8 cellular contexts compared by ENCODE assay signal in genomic region chr9:6758418-6759113, GRCh38. TPM values are rescaled to one million over a fixed set of nuclear protein-coding genes. Genes with fewer than 3 reads are reported as not detected.
DNase-seq lines count a peak whose midpoint lies in the region; ATAC-seq, FAIRE-seq and TF ChIP-seq lines count a peak whose summit lies in the region.

No MANE protein-coding gene starts in this region.

- no peaks in the 10 kb centered on the region for H3K9me2 ChIP-seq in OCI-LY7 (ENCODE audit: insufficient read depth, low read length)

- no peaks in the 10 kb centered on the region for H3K36me3 ChIP-seq in OCI-LY7 (ENCODE audit: insufficient read depth, low read length)
- H3K36me3 ChIP-seq in neutrophil, result no peaks in the 10 kb centered on the region
- H3K36me3 ChIP-seq in thoracic aorta, result no peaks in the 10 kb centered on the region

- peak overlapping the region; percentile 91 for H3K4me3 ChIP-seq in AG04449 (ENCODE audit: low read depth, low read length)
- peak overlapping the region; percentile 94 for H3K4me3 ChIP-seq in OCI-LY7 (ENCODE audit: low read depth, low read length, poor library complexity, severe bottlenecking)
- peak overlapping the region; percentile 83 to 90 for H3K4me3 ChIP-seq in neutrophil (ENCODE audit: low read depth in 1 of 2, low read length in 1 of 2)
- peak overlapping the region; percentile 91 for H3K4me3 ChIP-seq in thoracic aorta

- DNase-seq in AG04449 (ENCODE audit: low read depth, low spot score) (no peak), OCI-LY7 (ENCODE audit: low spot score) (peak; percentile 69), frontal cortex (ENCODE audit: low spot score in 2 of 2) (peak; percentile 22 to 45), thoracic aorta (ENCODE audit: low spot score) (peak; percentile 14)
- DNase-seq in activated effector memory CD4-positive, alpha-beta T cell treated with anti-CD3 and anti-CD28 coated beads, Interleukin-2, amount 50 U/mL, for 16 hours, result peak; percentile 84

- CTCF ChIA-PET in AG04449 (lab: Yijun Ruan, JAX), result interaction anchor here (1.0 to 1.3 kb wide), 2 partner anchors 15 to 190 kb away, joined by 3 to 4 read pairs; no protein-coding TSS in a partner anchor
- CTCF ChIA-PET in OCI-LY7 (lab: Charles Lee; ENCODE audit: unreplicated experiment), result no interaction called here

- H3K27me3 ChIP-seq in neutrophil (no peaks in the 10 kb centered on the region), thoracic aorta (replicated peaks; ENCODE audit: insufficient read depth) (no peaks in the 10 kb centered on the region)

- H3K4me1 ChIP-seq in OCI-LY7 (ENCODE audit: insufficient read depth, low read length, poor library complexity, severe bottlenecking) (peaks cover 22% of the 10 kb centered on the region), neutrophil (ENCODE audit: control insufficient read depth in 1 of 2, insufficient read depth in 1 of 2, low read depth in 1 of 2, low read length in 1 of 2) (peaks cover 18 to 21% of the 10 kb centered on the region in 2 experiments), thoracic aorta (ENCODE audit: control insufficient read depth in 1 of 2, low read depth in 2 of 2) (peaks cover 3 to 6% of the 10 kb centered on the region in 2 donors)

- no peak for FAIRE-seq in frontal cortex (lab: Jason Lieb, UNC)

- 0 out of 2 replicates have a peak, but pooled peaks cover 8% of the 10 kb centered on the region for H4K20me1 ChIP-seq in OCI-LY7 (ENCODE audit: insufficient read depth, low read length)

- POLR2A ChIA-PET in AG04449 (lab: Yijun Ruan, JAX), result interaction anchor here (0.7 kb wide), 1 partner anchor 726 kb away, joined by 3 read pairs; no protein-coding TSS in a partner anchor
- POLR2A ChIA-PET in OCI-LY7 (lab: Charles Lee), result interaction anchor here (0.6 to 3.1 kb wide), 8 partner anchors 9 to 77 kb away, joined by 3 to 21 read pairs (median 4); no protein-coding TSS in a partner anchor

- H3K27ac ChIP-seq in OCI-LY7 (ENCODE audit: low read depth, low read length, poor library complexity, severe bottlenecking), result peak overlapping the region; percentile 80
- peak overlapping the region; percentile 93 for H3K27ac ChIP-seq in neutrophil
- H3K27ac ChIP-seq in thoracic aorta, result peak overlapping the region; percentile 96 to 97

- H2AFZ ChIP-seq in OCI-LY7 (ENCODE audit: low read length), result peak overlapping the region; percentile 96; the same call in 1 of the 2 replicates

- H3K9me3 ChIP-seq in OCI-LY7 (ENCODE audit: low read length) (no peaks in the 10 kb centered on the region), neutrophil (no peaks in the 10 kb centered on the region), thoracic aorta (no peaks in the 10 kb centered on the region)

- intact Hi-C loops in OCI-LY7 (cut with micrococcal nuclease; ENCODE audit: unreplicated experiment), result loop anchor here (5.0 kb wide), 3 partner anchors 56 to 751 kb away; partner anchors contain the start of gene UHRF2

- peak; percentile 17 for ATAC-seq in GM18505 (IDR thresholded peaks at IDR 0.05; ENCODE audit: unreplicated experiment)
- ATAC-seq in HG03025 (IDR thresholded peaks at IDR 0.05; ENCODE audit: low FRiP score, unreplicated experiment), result peak; percentile 20
- no peak for ATAC-seq in thoracic aorta (ENCODE audit: insufficient number of reproducible peaks, low FRiP score, low read depth)

- no TSS peak for BruUV-seq in OCI-LY7 (replicated peaks; lab: Mats Ljungman, UMichigan)

- peak; percentile 53 for TF ChIP-seq POLR2A in GM18505 (IDR thresholded peaks at IDR 0.05; ENCODE audit: borderline replicate concordance, extremely low read depth, insufficient read depth, insufficient read length)

- TF ChIP-seq CTCF in AG04449 (IDR thresholded peaks at IDR 0.05; ENCODE audit: insufficient read depth, low read length, missing control alignments) (no peak), OCI-LY7 (conservative IDR thresholded peaks at IDR 0.05; ENCODE audit: low read length) (no peak), neutrophil (IDR thresholded peaks at IDR 0.05) (no peak), thoracic aorta (IDR thresholded peaks at IDR 0.05) (no peak)

- H3K79me2 ChIP-seq in OCI-LY7 (ENCODE audit: insufficient read depth, low read depth, low read length), result peaks cover 46% of the 10 kb centered on the region

- H3K4me2 ChIP-seq in OCI-LY7 (ENCODE audit: low read length), result peak overlapping the region; percentile 87

RNA-seq across cellular contexts. Expression of gene KDM4C, which starts 0.8 kb away (rescaled TPM):
- 51.5 and 57.9 TPM in 2 replicates for total RNA-seq in OCI-LY7 (2014; rRNA removed; shearing (Covaris generic))
- 60.2 and 60.3 TPM in 2 replicates for total RNA-seq in OCI-LY7 (2022)
- 43.2 TPM for total RNA-seq in frontal cortex
- 10 to 100 TPM; 26.1 to 47.8 TPM for total RNA-seq in thoracic aorta
